In the genomic region with DNA sequence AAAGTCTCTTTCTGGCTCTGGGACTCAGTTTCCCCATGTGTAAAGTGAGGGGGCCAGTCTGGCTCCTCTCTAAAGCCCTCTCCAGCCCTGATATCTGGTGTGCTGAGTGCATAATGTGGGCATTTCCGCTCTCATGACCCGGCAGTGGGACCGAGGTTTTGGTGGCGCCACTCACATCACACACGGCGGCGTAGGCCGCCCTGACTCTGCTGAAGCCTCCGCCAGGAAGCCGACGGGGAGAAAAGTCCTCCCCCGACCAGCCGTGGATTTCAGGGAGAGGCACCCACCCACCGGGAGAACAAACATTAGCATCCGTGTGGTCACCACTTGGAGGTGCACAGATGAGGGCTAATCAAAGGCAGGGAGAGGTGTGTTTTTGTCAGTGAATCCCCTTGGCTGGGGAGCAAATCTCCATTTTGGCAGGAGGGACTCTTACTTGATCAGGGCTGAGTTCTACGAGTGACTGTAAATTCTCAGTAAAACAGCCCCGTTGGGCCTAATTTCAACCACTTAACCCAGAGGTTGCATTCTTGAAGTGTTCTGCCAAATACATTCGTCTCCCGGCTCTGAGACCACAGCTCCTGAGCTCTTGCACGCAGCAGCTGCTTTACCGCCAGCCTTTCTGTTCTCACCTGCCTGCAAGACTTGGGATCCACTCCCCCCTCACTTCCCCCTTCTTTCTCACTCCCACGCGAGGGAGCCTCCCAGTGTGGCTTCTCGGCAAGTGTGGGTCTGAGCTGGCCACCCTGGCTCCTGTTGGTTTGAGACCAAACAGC, we compare ENCODE assay signal across 17 cellular contexts.
DNase-seq lines count a peak whose midpoint lies in the region; ATAC-seq, FAIRE-seq and TF ChIP-seq lines count a peak whose summit lies in the region.
"Had no signal": no experiment of that assay in that cellular context is flagged by ENCODE, and none has a peak within 500 bp of the region (broad histone marks: within the 10 kb centered on the region; RNA-seq: fewer than 3 reads in every experiment).

No MANE protein-coding gene starts in this region.

- H3K4me2 ChIP-seq in hepatocyte, result peak overlapping the region; percentile 51

- H3K9me3 ChIP-seq in MG63 (no peaks in the 10 kb centered on the region), hepatocyte (ENCODE audit: low read depth) (no peaks in the 10 kb centered on the region), small intestine (ENCODE audit: control insufficient read depth, low read depth) (no peaks in the 10 kb centered on the region), T-helper 17 cell (ENCODE audit: control insufficient read depth, low read length, poor library complexity, severe bottlenecking) (no peaks in the 10 kb centered on the region)

- H3K27ac Mint-ChIP-seq in Calu3 (ENCODE audit: unreplicated experiment) (peak overlapping the region; percentile 72), T-helper 17 cell (no peak overlapping the region)
- H3K27ac Mint-ChIP-seq: B cell; CD4-positive, alpha-beta memory T cell had no signal

- H3K4me3 Mint-ChIP-seq in Calu3 (ENCODE audit: low read depth, unreplicated experiment) (no peak overlapping the region), T-helper 17 cell (no peak overlapping the region)
- H3K4me3 Mint-ChIP-seq: B cell; CD4-positive, alpha-beta memory T cell had no signal

- H3K27me3 ChIP-seq in MG63, result peaks cover 6% of the 10 kb centered on the region; the same call in 1 of the 2 replicates
- H3K27me3 ChIP-seq in hepatocyte, result no peaks in the 10 kb centered on the region
- peaks cover 0 to 2% of the 10 kb centered on the region in 2 donors for H3K27me3 ChIP-seq in small intestine (ENCODE audit: control insufficient read depth in 2 of 2, insufficient read depth in 2 of 2, low read length in 2 of 2)

- CTCF ChIA-PET in Calu3 (lab: Charles Lee), result interaction anchor here (0.7 to 1.0 kb wide), 2 partner anchors 9 to 14 kb away, joined by 3 to 5 read pairs; no protein-coding TSS in a partner anchor

- H3K4me1 ChIP-seq in hepatocyte (ENCODE audit: insufficient read depth), result peaks cover 50% of the 10 kb centered on the region
- H3K4me1 ChIP-seq in small intestine (ENCODE audit: control insufficient read depth in 2 of 2, insufficient read depth in 1 of 2, low read depth in 1 of 2, low read length in 1 of 2), result peaks cover 7% of the 10 kb centered on the region in 2 donors

- intact Hi-C loops in Calu3 (cut with micrococcal nuclease; ENCODE audit: unreplicated experiment), result no loop called here

- DNase-seq in Calu3 (no peak), MG63 (peak; percentile 21), hepatocyte (ENCODE audit: low spot score) (peak; percentile 37), small intestine (no peak), urothelium cell line (ENCODE audit: low spot score) (no peak), GM10266 (ENCODE audit: extremely low spot score) (no peak), T-helper 17 cell (no peak), middle frontal gyrus (ENCODE audit: extremely low spot score, low spot score) (no peak)
- DNase-seq: CD4-positive, alpha-beta memory T cell; H7; NCI-H1105 treated with DMSO at 0.1 percent for 48 hours; NCI-H1930; NCI-H226; NCI-H526; SHP77 treated with DMSO at 0.1 percent for 48 hours had no signal

- WGBS in hepatocyte (ENCODE audit: low lambda C conversion rate, missing lambda C conversion rate), result 61% methylated on average over 21 of the region's 24 CpGs
- 64 to 87% (median 85%) methylated on average over 24 of the region's 24 CpGs for WGBS in small intestine, 3 donors

- H3K79me2 ChIP-seq in hepatocyte, result no peaks in the 10 kb centered on the region

- H3K36me3 Mint-ChIP-seq in Calu3 (ENCODE audit: insufficient read depth, unreplicated experiment) (peaks cover 15% of the 10 kb centered on the region), T-helper 17 cell (ENCODE audit: low read depth) (no peaks in the 10 kb centered on the region)
- H3K36me3 Mint-ChIP-seq: CD4-positive, alpha-beta memory T cell had no signal

- H3K4me3 ChIP-seq in MG63 (no peak overlapping the region), hepatocyte (no peak overlapping the region), small intestine (ENCODE audit: low read depth in 1 of 2, low read length in 2 of 2) (no peak overlapping the region)

- peaks cover 75% of the 10 kb centered on the region for H3K4me1 Mint-ChIP-seq in Calu3 (ENCODE audit: low read depth, unreplicated experiment)
- no peaks in the 10 kb centered on the region for H3K4me1 Mint-ChIP-seq in T-helper 17 cell
- H3K4me1 Mint-ChIP-seq: B cell; CD4-positive, alpha-beta memory T cell had no signal

- H3K27ac ChIP-seq in hepatocyte (peak overlapping the region; percentile 52), small intestine (ENCODE audit: low read depth in 1 of 2, low read length in 1 of 2) (peak overlapping the region; percentile 61 to 66)

- H3K9me3 Mint-ChIP-seq in Calu3 (ENCODE audit: low read depth, unreplicated experiment), result no peaks in the 10 kb centered on the region
- H3K9me3 Mint-ChIP-seq: CD4-positive, alpha-beta memory T cell had no signal

- TF ChIP-seq CTCF in Calu3 (IDR thresholded peaks at IDR 0.05; ENCODE audit: unreplicated experiment), result no peak
- TF ChIP-seq CTCF in hepatocyte (IDR thresholded peaks at IDR 0.05; ENCODE audit: poor library complexity), result no peak
- no peak for TF ChIP-seq CTCF in GM10266 (IDR thresholded peaks at IDR 0.05; ENCODE audit: control insufficient read depth, insufficient read depth, low read depth, missing control alignments)

- no TSS peak for BruUV-seq in Calu3 (replicated peaks; lab: Mats Ljungman, UMichigan)

- no peak for FAIRE-seq in small intestine (lab: Jason Lieb, UNC)
- no peak for FAIRE-seq in urothelium cell line (lab: Jason Lieb, UNC)
- FAIRE-seq: RCC 7860 had no signal

- H3K27me3 Mint-ChIP-seq in Calu3 (ENCODE audit: unreplicated experiment) (no peaks in the 10 kb centered on the region), T-helper 17 cell (peaks cover 57% of the 10 kb centered on the region)

- H3K9me2 ChIP-seq in hepatocyte (replicated peaks; ENCODE audit: insufficient read depth), result no peaks in the 10 kb centered on the region

- no peaks in the 10 kb centered on the region for H3K36me3 ChIP-seq in MG63
- no peaks in the 10 kb centered on the region for H3K36me3 ChIP-seq in hepatocyte (replicated peaks; ENCODE audit: insufficient read depth, low read depth)
- no peaks in the 10 kb centered on the region for H3K36me3 ChIP-seq in small intestine (ENCODE audit: control insufficient read depth in 2 of 2, insufficient read depth in 2 of 2, low read length in 2 of 2)

- ATAC-seq in T-helper 17 cell, result no peak

- H2AFZ ChIP-seq in hepatocyte, result no peak overlapping the region

- no peaks in the 10 kb centered on the region for H4K20me1 ChIP-seq in hepatocyte (ENCODE audit: insufficient read depth, poor library complexity, severe bottlenecking)

Comparison
In these comparisons a context has a peak if more than half of its experiments do, and no peak if none do; other contexts are left out.
1. DNase-seq: peak in MG63 (single experiment) and hepatocyte (single experiment); none in Calu3 (single experiment), small intestine (single experiment), urothelium cell line (single experiment), GM10266 (single experiment), T-helper 17 cell (0 of 3) and middle frontal gyrus (single experiment).